Comparison of ENCODE assay signal across 8 cellular contexts in the genomic region with DNA sequence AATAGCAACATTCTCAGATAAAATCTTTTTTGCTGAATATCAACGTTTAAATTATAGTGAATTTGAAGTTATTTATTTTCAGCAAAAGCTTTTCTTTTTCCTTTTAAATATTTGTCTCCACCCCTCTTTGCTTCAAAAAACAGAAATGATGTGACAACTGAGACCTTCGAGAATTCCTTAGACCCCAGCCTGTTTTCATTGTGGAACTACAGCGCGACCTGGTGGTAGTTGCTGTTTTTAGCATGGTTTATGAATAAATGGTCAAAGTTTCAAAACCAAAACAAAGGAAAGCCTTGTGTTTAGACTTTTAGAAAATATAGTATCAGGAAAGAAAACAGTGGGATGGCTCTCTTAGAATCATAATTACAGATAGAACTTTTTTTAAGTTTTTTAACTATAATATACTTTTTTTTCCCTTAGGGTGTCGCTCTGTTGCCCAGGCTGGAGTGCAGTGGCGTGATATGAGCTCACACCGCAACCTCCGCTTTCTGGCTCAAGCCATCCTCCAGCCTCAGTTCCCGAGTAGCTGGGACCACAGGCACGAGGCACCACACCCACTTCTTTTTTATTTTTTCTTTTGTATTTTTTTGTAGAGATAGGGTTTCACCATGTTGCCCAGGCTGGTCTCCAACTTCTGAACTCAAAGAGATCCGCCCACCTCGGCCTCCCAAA. TPM values are rescaled to one million over a fixed set of nuclear protein-coding genes. Genes with fewer than 3 reads are reported as not detected.
DNase-seq lines count a peak whose midpoint lies in the region; ATAC-seq and TF ChIP-seq lines count a peak whose summit lies in the region.

No MANE protein-coding gene starts in this region.

- intact Hi-C loops in spleen (cut with DNase I; ENCODE audit: low total_unique reads), result no loop called here

- DNase-seq in AG08395 (ENCODE audit: low spot score) (peak; percentile 61), HuH-7.5 (ENCODE audit: low spot score) (peak; percentile 14), SJCRH30 (peak; percentile 51 to 81), astrocyte of the hippocampus (ENCODE audit: low read depth, low spot score) (peak; percentile 82), iPS DF 4.7 (ENCODE audit: extremely low read depth, low spot score) (peak; percentile 44), spleen (no peak)

- 49 to 50% (median 49%) methylated on average over 12 of the region's 12 CpGs for WGBS in spleen, 5 donors

- H3K36me3 ChIP-seq in SJCRH30 (no peaks in the 10 kb centered on the region), spleen (no peaks in the 10 kb centered on the region)

- H3K27ac ChIP-seq in SJCRH30, result no peak overlapping the region
- no peak overlapping the region for H3K27ac ChIP-seq in spleen

- no peaks in the 10 kb centered on the region for H3K27me3 ChIP-seq in SJCRH30
- H3K27me3 ChIP-seq in spleen (replicated peaks in 1 of 7), result no peaks in the 10 kb centered on the region

- no peak for TF ChIP-seq POLR2A in spleen (IDR thresholded peaks at IDR 0.05)

- H3K4me1 ChIP-seq in SJCRH30 (peaks cover 4% of the 10 kb centered on the region; the same call in 1 of the 2 replicates), spleen (peaks cover 0 to 16% (median 2%) of the 10 kb centered on the region in 6 donors)

- ATAC-seq in GM18498 (IDR thresholded peaks at IDR 0.05; ENCODE audit: unreplicated experiment) (peak; percentile 61), GM18873 (IDR thresholded peaks at IDR 0.05; ENCODE audit: low FRiP score, unreplicated experiment) (no peak)

- H3K9me3 ChIP-seq in SJCRH30 (replicated peaks) (no peaks in the 10 kb centered on the region; the same call in 1 of the 2 replicates), spleen (peaks cover 0 to 2% (median 0%) of the 10 kb centered on the region in 8 donors)

- H3K4me3 ChIP-seq in SJCRH30, result peak overlapping the region; percentile 22
- H3K4me3 ChIP-seq in spleen, result no peak overlapping the region

- TF ChIP-seq CTCF in spleen (IDR thresholded peaks at IDR 0.05 in 8 of 11, conservative IDR thresholded peaks at IDR 0.05 in 3 of 11), result peak in 8 of 11 experiments; percentile 22 to 57 (median 52)

RNA-seq across cellular contexts. Expression of a gene that starts 26.8 kb away (rescaled TPM):
- total RNA-seq in SJCRH30 (2014; rRNA removed; shearing (Covaris generic)), result 19.0 and 20.6 TPM in 2 replicates
- total RNA-seq in spleen, result 10 to 100 TPM; 19.2 to 26.3 (median 23.3) TPM
- 1 to 10 TPM; 2.9 to 5.0 (median 4.0) TPM for polyA plus RNA-seq in spleen
